14 cellular contexts compared by ENCODE assay signal in the genomic region with DNA sequence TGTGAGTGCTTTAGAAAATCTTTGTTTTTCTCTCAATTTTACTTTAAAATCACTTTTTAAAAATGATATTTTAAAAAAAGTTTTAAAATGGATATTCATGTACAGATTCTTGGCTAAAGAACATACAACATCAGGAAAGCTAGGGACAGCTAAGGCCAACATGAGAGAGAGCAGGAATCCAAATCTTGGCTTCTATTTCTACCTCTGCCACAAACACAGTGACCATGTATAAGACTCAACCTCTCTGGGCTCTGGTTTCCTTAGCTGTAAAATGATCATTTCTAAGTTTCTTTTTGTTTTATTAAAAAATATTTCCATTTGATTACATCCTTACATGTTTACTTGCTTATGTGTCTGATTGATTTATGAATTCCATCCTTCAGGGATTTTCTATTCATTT. TPM values are rescaled to one million over a fixed set of nuclear protein-coding genes. Genes with fewer than 3 reads are reported as not detected.
DNase-seq lines count a peak whose midpoint lies in the region; ATAC-seq, FAIRE-seq and TF ChIP-seq lines count a peak whose summit lies in the region.
"Had no signal": no experiment of that assay in that cellular context is flagged by ENCODE, and none has a peak within 500 bp of the region (broad histone marks: within the 10 kb centered on the region; RNA-seq: fewer than 3 reads in every experiment).

No MANE protein-coding gene starts in this region.

- TF ChIP-seq EP300 in HepG2 (IDR thresholded peaks at IDR 0.05; ENCODE audit: low read depth in 2 of 2, low read length in 2 of 2) (no peak), HepG2 (CRISPR knock-in tag; IDR thresholded peaks at IDR 0.05; ENCODE audit: borderline replicate concordance) (no peak)

- no peak for DNase-seq in right lobe of liver
- DNase-seq in HepG2 (ENCODE audit: low spot score): no peak
- DNase-seq in right atrium auricular region (ENCODE audit: low spot score): no peak
- no peak for DNase-seq in stimulated activated naive CD8-positive, alpha-beta T cell treated with anti-CD3 and anti-CD28 coated beads, Interleukin-15, Interleukin-2, amounts not matched to agents 100 U/mL and 50 U/mL, for 24 hours
- DNase-seq in KBM-7: no peak
- no peak for DNase-seq in SJCRH30
- DNase-seq: activated CD4-positive, alpha-beta T cell treated with anti-CD3 and anti-CD28 coated beads, Interleukin-2, amount 50 U/mL, for 4 hours; activated effector memory CD4-positive, alpha-beta T cell treated with Interleukin-2 at 50 U/mL for 16 hours; NCI-H510A treated with DMSO at 0.1 percent for 48 hours; T1000 had no signal

- TF ChIP-seq POLR2A in right lobe of liver (IDR thresholded peaks at IDR 0.05): no peak
- no peak for TF ChIP-seq POLR2A in HepG2 (IDR thresholded peaks at IDR 0.05; ENCODE audit: insufficient read depth in 1 of 2, low read depth in 2 of 2, low read length in 2 of 2)

- H3K79me2 ChIP-seq in HepG2 (ENCODE audit: insufficient read depth, low read length): no peaks in the 10 kb centered on the region

- no peak for FAIRE-seq in HepG2 (lab: Jason Lieb, UNC)

- H3K4me2 ChIP-seq in HepG2 (ENCODE audit: low read depth, low read length): no peak overlapping the region

- BruUV-seq in HepG2 (replicated peaks; lab: Mats Ljungman, UMichigan): no TSS peak

- no peak overlapping the region for H2AFZ ChIP-seq in HepG2 (ENCODE audit: low read length)

- POLR2A ChIA-PET in HepG2 (lab: Yijun Ruan, JAX): no interaction called here

- no peak for TF ChIP-seq RAD21 in HepG2 (CRISPR knock-in tag; IDR thresholded peaks at IDR 0.05)

- TF ChIP-seq CTCF in right lobe of liver (IDR thresholded peaks at IDR 0.05) (no peak), HepG2 (CRISPR knock-in tag; IDR thresholded peaks at IDR 0.05) (no peak), right atrium auricular region (IDR thresholded peaks at IDR 0.05) (no peak)

- intact Hi-C loops in right lobe of liver (cut with DNase I): no loop called here
- intact Hi-C loops in HepG2 (cut with micrococcal nuclease; ENCODE audit: unreplicated experiment): no loop called here

- H3K27ac ChIP-seq in right lobe of liver (no peak overlapping the region), HepG2 (ENCODE audit: extremely low read length, insufficient read depth, low read length) (no peak overlapping the region), right atrium auricular region (peak overlapping the region in 1 of 2 donors; percentile 24), rectal smooth muscle tissue (ENCODE audit: low read depth, low read length) (no peak overlapping the region), SJCRH30 (no peak overlapping the region)

- in situ Hi-C loops in HepG2 (cut with HindIII; ENCODE audit: extremely low pct_ligation_motif_present, low pct_unique_long_range_greater_than_20kb): no loop called here
- in situ Hi-C loops in KBM-7 (cut with MboI; ENCODE audit: low pct_unique_long_range_greater_than_20kb, low sequenced_read_pairs): no loop called here

- H4K20me1 ChIP-seq in HepG2 (ENCODE audit: insufficient read depth, low read length): no peaks in the 10 kb centered on the region

- ATAC-seq in right lobe of liver (no peak), HepG2 (no peak), GM21529 (IDR thresholded peaks at IDR 0.05; ENCODE audit: unreplicated experiment) (no peak)
- no peak for ATAC-seq in stimulated activated naive CD8-positive, alpha-beta T cell treated with anti-CD3 and anti-CD28 coated beads, Interleukin-15, Interleukin-2, amounts not matched to agents 100 U/mL and 50 U/mL, for 24 hours
- ATAC-seq: Panc1 had no signal

- no peaks in the 10 kb centered on the region for H3K27me3 ChIP-seq in right lobe of liver
- H3K27me3 ChIP-seq in HepG2 (ENCODE audit: control insufficient read depth in 1 of 2, insufficient read depth in 2 of 2, low read length in 2 of 2): no peaks in the 10 kb centered on the region
- H3K27me3 ChIP-seq in right atrium auricular region: no peaks in the 10 kb centered on the region
- H3K27me3 ChIP-seq in rectal smooth muscle tissue (ENCODE audit: control insufficient read depth, insufficient read depth, low read length): no peaks in the 10 kb centered on the region
- no peaks in the 10 kb centered on the region for H3K27me3 ChIP-seq in SJCRH30

- H3K36me3 ChIP-seq in right lobe of liver: no peaks in the 10 kb centered on the region
- H3K36me3 ChIP-seq in HepG2 (replicated peaks in 1 of 2; ENCODE audit: control insufficient read depth in 1 of 2, insufficient read depth in 2 of 2, low read length in 2 of 2): no peaks in the 10 kb centered on the region
- no peaks in the 10 kb centered on the region for H3K36me3 ChIP-seq in right atrium auricular region
- no peaks in the 10 kb centered on the region for H3K36me3 ChIP-seq in rectal smooth muscle tissue (ENCODE audit: control insufficient read depth, insufficient read depth, low read length)
- H3K36me3 ChIP-seq in SJCRH30: no peaks in the 10 kb centered on the region
- H3K36me3 ChIP-seq: HAP-1 had no signal

- CTCF ChIA-PET in HepG2 (lab: Yijun Ruan, JAX; ENCODE audit: low intra/inter-chr PET ratio, low total read pairs): no interaction called here

- H3K9ac ChIP-seq in HepG2 (ENCODE audit: insufficient read depth, low read depth, low read length) (no peak overlapping the region), rectal smooth muscle tissue (ENCODE audit: low read length) (no peak overlapping the region)

- H3K4me3 ChIP-seq in right lobe of liver (peak overlapping the region; percentile 6 to 30 (median 19)), HepG2 (replicated peaks in 1 of 3; ENCODE audit: insufficient read depth in 1 of 3, low read depth in 2 of 3, low read length in 3 of 3) (no peak overlapping the region), right atrium auricular region (peak overlapping the region; percentile 13 to 31), rectal smooth muscle tissue (ENCODE audit: low read length) (peak overlapping the region; percentile 47), SJCRH30 (no peak overlapping the region)

- H3K9me3 ChIP-seq in right lobe of liver: no peaks in the 10 kb centered on the region
- peaks cover 7% of the 10 kb centered on the region; the same call in 1 of the 2 replicates for H3K9me3 ChIP-seq in HepG2 (ENCODE audit: low read length)
- H3K9me3 ChIP-seq in right atrium auricular region: no peaks in the 10 kb centered on the region
- H3K9me3 ChIP-seq in SJCRH30 (replicated peaks): no peaks in the 10 kb centered on the region
- H3K9me3 ChIP-seq: HAP-1 had no signal

- H3K4me1 ChIP-seq in right lobe of liver (peaks cover 0 to 26% (median 2%) of the 10 kb centered on the region in 4 donors), HepG2 (ENCODE audit: insufficient read depth, low read length) (peaks cover 9% of the 10 kb centered on the region; the same call in 1 of the 2 replicates), right atrium auricular region (peaks cover 0 to 4% of the 10 kb centered on the region in 2 donors), rectal smooth muscle tissue (ENCODE audit: control insufficient read depth, insufficient read depth, low read length) (peaks cover 3% of the 10 kb centered on the region), SJCRH30 (no peaks in the 10 kb centered on the region)

TF ChIP-seq in HepG2, 621 proteins besides CTCF, POLR2A, EP300 and RAD21 (continues in another document):
- TF ChIP-seq ZNF546 (CRISPR knock-in tag; conservative IDR thresholded peaks at IDR 0.05) (no peak), SNAI1 (CRISPR knock-in tag; IDR thresholded peaks at IDR 0.05; ENCODE audit: borderline replicate concordance) (no peak), PCBP1 (IDR thresholded peaks at IDR 0.05; ENCODE audit: borderline replicate concordance, low read depth, low read length) (no peak), ZNF850 (CRISPR knock-in tag; conservative IDR thresholded peaks at IDR 0.05) (no peak), U2AF2 (IDR thresholded peaks at IDR 0.05; ENCODE audit: low read depth, low read length) (no peak), CHD2 (IDR thresholded peaks at IDR 0.05; ENCODE audit: low read depth, low read length) (no peak), PHB2 (IDR thresholded peaks at IDR 0.05; ENCODE audit: partially characterized antibody) (no peak)
- TF ChIP-seq, protein P1, sequence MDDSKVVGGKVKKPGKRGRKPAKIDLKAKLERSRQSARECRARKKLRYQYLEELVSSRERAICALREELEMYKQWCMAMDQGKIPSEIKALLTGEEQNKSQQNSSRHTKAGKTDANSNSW (CRISPR knock-in tag; IDR thresholded peaks at IDR 0.05; ENCODE audit: borderline replicate concordance): no peak

RNA-seq across cellular contexts. Expression of a gene that starts 1.2 kb away (rescaled TPM):
- total RNA-seq in right lobe of liver: 10 to 100 TPM in 4 of 6 experiments, 1 to 10 TPM in 2; 2.5 to 17.4 (median 11.2) TPM
- total RNA-seq in HepG2 (2016; rRNA removed; fragmentation: Illumina TruSeq; extraction: Trizol): not detected in 2 replicates
- not detected in 2 replicates for total RNA-seq in HepG2 (2016; cell fraction: cytosol; rRNA removed; fragmentation: Illumina TruSeq; extraction: Trizol; ENCODE audit: low read depth)
- total RNA-seq in HepG2 (2016; cell fraction: insoluble cytoplasmic fraction; rRNA removed; fragmentation: Illumina TruSeq; extraction: Trizol): not detected in 2 replicates
- not detected in 2 replicates for total RNA-seq in HepG2 (2016; cell fraction: membrane; rRNA removed; fragmentation: Illumina TruSeq; extraction: Trizol)
- total RNA-seq in HepG2 (2016; cell fraction: nucleus; rRNA removed; fragmentation: Illumina TruSeq; extraction: Trizol): not detected in 2 replicates
- polyA plus RNA-seq in HepG2 (2011; rRNA removed): not detected in 2 replicates
- polyA plus RNA-seq in HepG2 (2011; cell fraction: cytosol; rRNA removed): not detected in 2 replicates
- not detected in 2 replicates for polyA plus RNA-seq in HepG2 (2011; cell fraction: nucleus; rRNA removed)
- polyA plus RNA-seq in HepG2 (2012): 0.05 TPM in 1 of 2 replicates, not detected in the other
- polyA plus RNA-seq in HepG2 (2016; cell fraction: cytosol; fragmentation: Illumina TruSeq; extraction: Trizol; ENCODE audit: low read depth): not detected in 2 replicates
- not detected in 2 replicates for polyA plus RNA-seq in HepG2 (2016; cell fraction: insoluble cytoplasmic fraction; fragmentation: Illumina TruSeq; extraction: Trizol; ENCODE audit: low read depth)
- not detected in 2 replicates for polyA plus RNA-seq in HepG2 (2016; cell fraction: membrane; fragmentation: Illumina TruSeq; extraction: Trizol; ENCODE audit: low read depth)
- polyA plus RNA-seq in HepG2 (2016; cell fraction: nucleus; fragmentation: Illumina TruSeq; extraction: Trizol; ENCODE audit: insufficient read depth, low read depth): not detected in 2 replicates
- polyA minus RNA-seq in HepG2 (2011; rRNA and poly(A)+ RNA removed; ENCODE audit: low replicate concordance): not detected in 2 replicates
- not detected in 2 replicates for polyA minus RNA-seq in HepG2 (2011; cell fraction: cytosol; rRNA and poly(A)+ RNA removed)
- not detected in 2 replicates for polyA minus RNA-seq in HepG2 (2011; cell fraction: nucleus; rRNA and poly(A)+ RNA removed)
- 1 to 10 TPM; 6.4 to 7.0 TPM for total RNA-seq in right atrium auricular region
- total RNA-seq in SJCRH30 (2014; rRNA removed; shearing (Covaris generic)): 0.03 TPM in 1 of 2 replicates, not detected in the other

Comparison
In these comparisons a context has a peak if more than half of its experiments do, and no peak if none do; other contexts are left out.
1. H3K4me3 ChIP-seq: peak in right lobe of liver (3 of 3), right atrium auricular region (2 of 2) and rectal smooth muscle tissue (single experiment); none in HepG2 (0 of 3) and SJCRH30 (single experiment).